ENCODE assay signal across 1 cellular context in genomic region chr3:124584552-124585391, GRCh38.
TF ChIP-seq lines count a peak whose summit lies in the region.

No MANE protein-coding gene starts in this region.

TF ChIP-seq in K562, 482 proteins besides CTCF, POLR2A, EP300 and RAD21 (continued from another document):
- TF ChIP-seq ZBTB33 (CRISPR knock-in tag; IDR thresholded peaks at IDR 0.05) (peak; percentile 63; the same call in 1 of the 2 replicates), UBTF (IDR thresholded peaks at IDR 0.05; ENCODE audit: borderline replicate concordance in 1 of 2, low read depth in 2 of 2, low read length in 2 of 2) (0 out of 4 replicates have a peak, but pooled peaks of 1 of the 2 experiments have one; percentile 23), TFAP4 (CRISPR knock-in tag; IDR thresholded peaks at IDR 0.05; ENCODE audit: borderline replicate concordance) (peak; percentile 70), RBFOX2 (IDR thresholded peaks at IDR 0.05; ENCODE audit: low read depth, low read length) (peak; percentile 69)
TF ChIP-seq in K562: peak in this region for 12.
